In genomic region chr6:109515781-109516409, GRCh38 we compare ENCODE assay signal across 14 cellular contexts. TPM values are rescaled to one million over a fixed set of nuclear protein-coding genes. Genes with fewer than 3 reads are reported as not detected.
A peak's percentile ranks its signal among the peaks of the same experiment; 100 is the strongest.
DNase-seq lines count a peak whose midpoint lies in the region; ATAC-seq and TF ChIP-seq lines count a peak whose summit lies in the region.
"Had no signal": no experiment of that assay in that cellular context is flagged by ENCODE, and none has a peak within 500 bp of the region (broad histone marks: within the 10 kb centered on the region; RNA-seq: fewer than 3 reads in every experiment).

No MANE protein-coding gene starts in this region.

- H3K36me3 Mint-ChIP-seq in activated T-cell treated with anti-CD3 and anti-CD28 coated beads, Interleukin-2, amount 50 U/mL, for 4 hours (ENCODE audit: insufficient read depth), result no peaks in the 10 kb centered on the region
- no peaks in the 10 kb centered on the region for H3K36me3 Mint-ChIP-seq in stimulated activated naive CD8-positive, alpha-beta T cell treated with anti-CD3 and anti-CD28 coated beads, Interleukin-15, Interleukin-2, amounts not matched to agents 100 ng/mL and 50 ng/mL, for 24 hours (ENCODE audit: low read depth)

- no peak for ATAC-seq in activated T-cell treated with anti-CD3 and anti-CD28 coated beads, Interleukin-2, amount 50 U/mL, for 4 hours
- no peak for ATAC-seq in heart left ventricle
- ATAC-seq: HCT116, PC-3 had no signal

- H3K4me3 ChIP-seq in OCI-LY1 (ENCODE audit: low read depth, low read length, poor library complexity, severe bottlenecking) (no peak overlapping the region), brain microvascular endothelial cell (ENCODE audit: low read depth, low read length) (no peak overlapping the region), heart left ventricle (peak overlapping the region in 1 of 12 donors; percentile 28), uterus (no peak overlapping the region)
- H3K4me3 ChIP-seq: vagina had no signal

- H4K20me1 ChIP-seq in OCI-LY1 (ENCODE audit: insufficient read depth, low read length), result no peaks in the 10 kb centered on the region

- H3K27ac Mint-ChIP-seq in stimulated activated naive CD8-positive, alpha-beta T cell treated with anti-CD3 and anti-CD28 coated beads, Interleukin-15, Interleukin-2, amounts not matched to agents 100 ng/mL and 50 ng/mL, for 24 hours, result peak overlapping the region; percentile 58

- WGBS in heart left ventricle, 4 donors, result 77 to 80% (median 79%) methylated on average over 6 of the region's 6 CpGs

- no peak for TF ChIP-seq POLR2A in heart left ventricle (IDR thresholded peaks at IDR 0.05)
- no peak for TF ChIP-seq POLR2A in uterus (IDR thresholded peaks at IDR 0.05)

- peak overlapping the region; percentile 71 for H3K4me3 Mint-ChIP-seq in activated T-cell treated with anti-CD3 and anti-CD28 coated beads, Interleukin-2, amount 50 U/mL, for 4 hours
- H3K4me3 Mint-ChIP-seq in stimulated activated naive CD8-positive, alpha-beta T cell treated with anti-CD3 and anti-CD28 coated beads, Interleukin-15, Interleukin-2, amounts not matched to agents 100 ng/mL and 50 ng/mL, for 24 hours, result peak overlapping the region; percentile 59

- H3K36me3 ChIP-seq in OCI-LY1 (ENCODE audit: insufficient read depth, low read length) (no peaks in the 10 kb centered on the region), brain microvascular endothelial cell (replicated peaks) (no peaks in the 10 kb centered on the region), heart left ventricle (no peaks in the 10 kb centered on the region), uterus (no peaks in the 10 kb centered on the region)
- H3K36me3 ChIP-seq: vagina had no signal

- H3K79me2 ChIP-seq in OCI-LY1 (ENCODE audit: insufficient read depth, low read length), result no peaks in the 10 kb centered on the region

- no peak overlapping the region; the same call in 1 of the 2 replicates for H2AFZ ChIP-seq in OCI-LY1 (ENCODE audit: low read length)

- no peaks in the 10 kb centered on the region for H3K27me3 Mint-ChIP-seq in activated T-cell treated with anti-CD3 and anti-CD28 coated beads, Interleukin-2, amount 50 U/mL, for 4 hours (ENCODE audit: low read depth)
- no peaks in the 10 kb centered on the region for H3K27me3 Mint-ChIP-seq in stimulated activated naive CD8-positive, alpha-beta T cell treated with anti-CD3 and anti-CD28 coated beads, Interleukin-15, Interleukin-2, amounts not matched to agents 100 ng/mL and 50 ng/mL, for 24 hours

- in situ Hi-C loops in brain microvascular endothelial cell (cut with HindIII; ENCODE audit: low pct_ligation_motif_present, low sequenced_read_pairs), result no loop called here

- H3K27me3 ChIP-seq in OCI-LY1 (ENCODE audit: insufficient read depth, low read length) (no peaks in the 10 kb centered on the region), brain microvascular endothelial cell (replicated peaks) (no peaks in the 10 kb centered on the region), heart left ventricle (no peaks in the 10 kb centered on the region), uterus (no peaks in the 10 kb centered on the region)
- H3K27me3 ChIP-seq: vagina had no signal

- intact Hi-C loops in heart left ventricle (cut with DNase I), result no loop called here
- intact Hi-C loops in uterus (cut with DNase I; ENCODE audit: low total_unique reads), result no loop called here

- TF ChIP-seq CTCF in OCI-LY1 (IDR thresholded peaks at IDR 0.05; ENCODE audit: low read length) (no peak), brain microvascular endothelial cell (IDR thresholded peaks at IDR 0.05; ENCODE audit: low read depth, low read length, missing control alignments) (no peak), heart left ventricle (IDR thresholded peaks at IDR 0.05) (no peak), uterus (IDR thresholded peaks at IDR 0.05) (no peak)

- H3K4me1 Mint-ChIP-seq in activated T-cell treated with anti-CD3 and anti-CD28 coated beads, Interleukin-2, amount 50 U/mL, for 4 hours (ENCODE audit: low read depth), result peaks cover 27% of the 10 kb centered on the region
- peaks cover 25% of the 10 kb centered on the region for H3K4me1 Mint-ChIP-seq in stimulated activated naive CD8-positive, alpha-beta T cell treated with anti-CD3 and anti-CD28 coated beads, Interleukin-15, Interleukin-2, amounts not matched to agents 100 ng/mL and 50 ng/mL, for 24 hours (ENCODE audit: low read depth)

- no peak for DNase-seq in activated T-cell treated with anti-CD3 and anti-CD28 coated beads, Interleukin-2, amount 50 U/mL, for 4 hours
- no peak for DNase-seq in activated T-cell treated with anti-CD3 and anti-CD28 coated beads, Interleukin-2, amount 50 U/mL, for 48 hours
- DNase-seq in brain microvascular endothelial cell, result peak; percentile 70
- DNase-seq in heart left ventricle, result no peak
- DNase-seq in uterus, result no peak
- DNase-seq in NCI-H1436 (lab: John Stamatoyannopoulos, UW), result no peak
- DNase-seq: AML-193, NCI-H1417 treated with DMSO at 0.1 percent for 48 hours, PC-3, retina had no signal

- no peak overlapping the region for H3K9ac ChIP-seq in OCI-LY1 (ENCODE audit: low read length)

- H3K4me2 ChIP-seq in OCI-LY1 (ENCODE audit: low read length), result peak overlapping the region; percentile 23

- no peak overlapping the region for H3K27ac ChIP-seq in OCI-LY1 (ENCODE audit: low read depth, low read length, poor library complexity, severe bottlenecking)
- H3K27ac ChIP-seq in brain microvascular endothelial cell, result peak overlapping the region; percentile 89
- no peak overlapping the region for H3K27ac ChIP-seq in heart left ventricle
- H3K27ac ChIP-seq in uterus, result no peak overlapping the region
- H3K27ac ChIP-seq: vagina had no signal

- H3K9me2 ChIP-seq in OCI-LY1 (ENCODE audit: low read depth, low read length), result no peaks in the 10 kb centered on the region

- no peaks in the 10 kb centered on the region for H3K9me3 ChIP-seq in OCI-LY1 (ENCODE audit: low read length)
- H3K9me3 ChIP-seq in heart left ventricle, result peaks cover 0 to 3% (median 0%) of the 10 kb centered on the region in 12 donors
- H3K9me3 ChIP-seq in uterus, result no peaks in the 10 kb centered on the region
- H3K9me3 ChIP-seq: vagina had no signal

- peaks cover 3% of the 10 kb centered on the region for H3K9me3 Mint-ChIP-seq in activated T-cell treated with anti-CD3 and anti-CD28 coated beads, Interleukin-2, amount 50 U/mL, for 4 hours
- H3K9me3 Mint-ChIP-seq in stimulated activated naive CD8-positive, alpha-beta T cell treated with anti-CD3 and anti-CD28 coated beads, Interleukin-15, Interleukin-2, amounts not matched to agents 100 ng/mL and 50 ng/mL, for 24 hours, result no peaks in the 10 kb centered on the region

- H3K4me1 ChIP-seq in OCI-LY1 (ENCODE audit: insufficient read depth, low read length, severe bottlenecking) (no peaks in the 10 kb centered on the region), heart left ventricle (peaks cover 0 to 16% (median 5%) of the 10 kb centered on the region in 12 donors), uterus (no peaks in the 10 kb centered on the region)
- H3K4me1 ChIP-seq: vagina had no signal

- no peaks in the 10 kb centered on the region for H3F3A ChIP-seq in OCI-LY1 (ENCODE audit: insufficient read depth, low read length)

RNA-seq across cellular contexts. Expression of gene ZBTB24, which starts 32.9 kb away (rescaled TPM):
- total RNA-seq in activated T-cell treated with anti-CD3 and anti-CD28 coated beads, Interleukin-2, amount 50 U/mL, for 4 hours, result 10 to 100 TPM; 13.9 to 15.5 (median 14.8) TPM
- total RNA-seq in heart left ventricle, result 1 to 10 TPM; 2.4 to 4.8 (median 3.1) TPM
- 1 to 10 TPM; 1.9 to 2.1 TPM for polyA plus RNA-seq in heart left ventricle
- 10 to 100 TPM in 2 of 4 donors, 1 to 10 TPM in 2; 4.4 to 12.6 (median 9.0) TPM for total RNA-seq in uterus
